In genomic region chr3:8938021-8938420, GRCh38 we compare ENCODE assay signal across 11 cellular contexts. TPM values are rescaled to one million over a fixed set of nuclear protein-coding genes. Genes with fewer than 3 reads are reported as not detected.
DNase-seq lines count a peak whose midpoint lies in the region; ATAC-seq and TF ChIP-seq lines count a peak whose summit lies in the region.
"Had no signal": no experiment of that assay in that cellular context is flagged by ENCODE, and none has a peak within 500 bp of the region (broad histone marks: within the 10 kb centered on the region; RNA-seq: fewer than 3 reads in every experiment).

No MANE protein-coding gene starts in this region.

- H3K27me3 Mint-ChIP-seq in activated CD8-positive, alpha-beta memory T cell treated with anti-CD3 and anti-CD28 coated beads, Interleukin-2, amount 10 ng/mL, durations not matched to agents 7 days and 5 days, result no peaks in the 10 kb centered on the region
- H3K27me3 Mint-ChIP-seq in chondrocyte (ENCODE audit: low read depth), result no peaks in the 10 kb centered on the region
- H3K27me3 Mint-ChIP-seq: activated naive CD8-positive, alpha-beta T cell treated with anti-CD3 and anti-CD28 coated beads, Interleukin-2, amount 50 U/mL, for 24 hours had no signal

- H3K27me3 ChIP-seq in smooth muscle cell (ENCODE audit: low read depth), result no peaks in the 10 kb centered on the region

- H3K4me2 ChIP-seq in smooth muscle cell, result peak overlapping the region; percentile 63

- H2AFZ ChIP-seq in smooth muscle cell (ENCODE audit: low read depth), result no peak overlapping the region

- H3K27ac Mint-ChIP-seq in activated CD8-positive, alpha-beta memory T cell treated with anti-CD3 and anti-CD28 coated beads, Interleukin-2, amount 10 ng/mL, durations not matched to agents 7 days and 5 days, result no peak overlapping the region
- H3K27ac Mint-ChIP-seq in chondrocyte (ENCODE audit: unreplicated experiment), result peak overlapping the region; percentile 83
- H3K27ac Mint-ChIP-seq: activated naive CD8-positive, alpha-beta T cell treated with anti-CD3 and anti-CD28 coated beads, Interleukin-2, amount 50 U/mL, for 24 hours had no signal

- no peaks in the 10 kb centered on the region for H3K4me1 Mint-ChIP-seq in activated CD8-positive, alpha-beta memory T cell treated with anti-CD3 and anti-CD28 coated beads, Interleukin-2, amount 10 ng/mL, durations not matched to agents 7 days and 5 days
- peaks cover 41% of the 10 kb centered on the region for H3K4me1 Mint-ChIP-seq in chondrocyte (ENCODE audit: low read depth)
- H3K4me1 Mint-ChIP-seq: activated naive CD8-positive, alpha-beta T cell treated with anti-CD3 and anti-CD28 coated beads, Interleukin-2, amount 50 U/mL, for 24 hours had no signal

- DNase-seq in activated CD8-positive, alpha-beta memory T cell treated with anti-CD3 and anti-CD28 coated beads, Interleukin-2, amount 10 ng/mL, durations not matched to agents 7 days and 5 days, result no peak
- no peak for DNase-seq in activated CD8-positive, alpha-beta memory T cell treated with anti-CD3 and anti-CD28 coated beads for 24 hours
- DNase-seq in M059J (ENCODE audit: low read depth) (peak; percentile 60), chondrocyte (ENCODE audit: low spot score) (no peak), smooth muscle cell (lab: John Stamatoyannopoulos, UW; ENCODE audit: unreplicated experiment) (no peak), globus pallidus (ENCODE audit: low spot score) (no peak)
- DNase-seq in activated naive CD4-positive, alpha-beta T cell treated with Interleukin-2 at 50 U/mL for 16 hours, result no peak
- DNase-seq in effector CD8-positive, alpha-beta T cell (lab: John Stamatoyannopoulos, UW), result no peak
- DNase-seq: activated naive CD8-positive, alpha-beta T cell treated with anti-CD3 and anti-CD28 coated beads, Interleukin-2, amount 50 U/mL, for 24 hours; GDM1; NCI-H2029 had no signal

- H3K4me3 Mint-ChIP-seq in activated CD8-positive, alpha-beta memory T cell treated with anti-CD3 and anti-CD28 coated beads, Interleukin-2, amount 10 ng/mL, durations not matched to agents 7 days and 5 days, result no peak overlapping the region
- H3K4me3 Mint-ChIP-seq in chondrocyte (ENCODE audit: unreplicated experiment), result no peak overlapping the region
- H3K4me3 Mint-ChIP-seq: activated naive CD8-positive, alpha-beta T cell treated with anti-CD3 and anti-CD28 coated beads, Interleukin-2, amount 50 U/mL, for 24 hours had no signal

- CTCF ChIA-PET in activated CD8-positive, alpha-beta memory T cell treated with anti-CD3 and anti-CD28 coated beads, Interleukin-2, amount 10 ng/mL, durations not matched to agents 7 days and 5 days (lab: Charles Lee), result interaction anchor here (1.2 kb wide), 1 partner anchor 49 kb away, joined by 5 read pairs; no protein-coding TSS in a partner anchor

- no peaks in the 10 kb centered on the region for H4K20me1 ChIP-seq in smooth muscle cell (ENCODE audit: low read depth)

- no peak overlapping the region for H3K4me3 ChIP-seq in smooth muscle cell

- peak overlapping the region; percentile 83 for H3K27ac ChIP-seq in smooth muscle cell (ENCODE audit: low read depth)

- ATAC-seq in activated CD8-positive, alpha-beta memory T cell treated with anti-CD3 and anti-CD28 coated beads, Interleukin-2, amount 10 ng/mL, durations not matched to agents 7 days and 5 days, result peak; percentile 23
- ATAC-seq: activated naive CD8-positive, alpha-beta T cell treated with anti-CD3 and anti-CD28 coated beads, Interleukin-2, amount 50 U/mL, for 24 hours had no signal

- no peaks in the 10 kb centered on the region for H3K4me1 ChIP-seq in smooth muscle cell (ENCODE audit: low read depth)

- TF ChIP-seq CTCF in chondrocyte (IDR thresholded peaks at IDR 0.05) (peak; percentile 78), smooth muscle cell (IDR thresholded peaks at IDR 0.05; ENCODE audit: borderline replicate concordance, insufficient read depth, poor library complexity, severe bottlenecking) (peak; percentile 45)

- no peaks in the 10 kb centered on the region for H3K36me3 ChIP-seq in smooth muscle cell (ENCODE audit: low read depth)

- WGBS in smooth muscle cell (ENCODE audit: low lambda C conversion rate), result 83% methylated on average over 1 of the region's 1 CpG

- H3K79me2 ChIP-seq in smooth muscle cell (ENCODE audit: low read depth), result no peaks in the 10 kb centered on the region

- H3K36me3 Mint-ChIP-seq in activated CD8-positive, alpha-beta memory T cell treated with anti-CD3 and anti-CD28 coated beads, Interleukin-2, amount 10 ng/mL, durations not matched to agents 7 days and 5 days, result peaks cover 52% of the 10 kb centered on the region
- H3K36me3 Mint-ChIP-seq in chondrocyte (ENCODE audit: low read depth), result peaks cover 26% of the 10 kb centered on the region

- no peaks in the 10 kb centered on the region for H3K9me3 ChIP-seq in smooth muscle cell (replicated peaks; ENCODE audit: low read depth)

- peak overlapping the region; percentile 43 for H3K9ac ChIP-seq in smooth muscle cell (ENCODE audit: low read depth)

- H3F3A ChIP-seq in smooth muscle cell (ENCODE audit: low read depth), result no peaks in the 10 kb centered on the region

- peaks cover 3% of the 10 kb centered on the region for H3K9me3 Mint-ChIP-seq in activated CD8-positive, alpha-beta memory T cell treated with anti-CD3 and anti-CD28 coated beads, Interleukin-2, amount 10 ng/mL, durations not matched to agents 7 days and 5 days (ENCODE audit: low read depth)
- H3K9me3 Mint-ChIP-seq in chondrocyte (ENCODE audit: low read depth), result peaks cover 6% of the 10 kb centered on the region

RNA-seq across cellular contexts. Expression of gene RAD18, which starts 25.3 kb away (rescaled TPM):
- 10 to 100 TPM; 35.4 to 37.6 TPM for total RNA-seq in activated CD8-positive, alpha-beta memory T cell treated with anti-CD3 and anti-CD28 coated beads, Interleukin-2, amount 10 ng/mL, durations not matched to agents 7 days and 5 days
- total RNA-seq in M059J (2014; rRNA removed; shearing (Covaris generic)), result 14.2 and 18.0 TPM in 2 replicates
- total RNA-seq in chondrocyte (9.1 to 22.2 TPM (median 9.7 TPM) in 3 replicates), smooth muscle cell (13.4 and 16.0 TPM in 2 replicates)
- 8.9 and 11.3 TPM in 2 replicates for polyA plus RNA-seq in smooth muscle cell
